In genomic region chr11:104968365-104968855, GRCh38 we compare ENCODE assay signal across 8 cellular contexts. TPM values are rescaled to one million over a fixed set of nuclear protein-coding genes. Genes with fewer than 3 reads are reported as not detected.
DNase-seq lines count a peak whose midpoint lies in the region; ATAC-seq lines count a peak whose summit lies in the region.

TSS of gene CASP4 (minus strand) at chr11:104968574. CDS start at chr11:104968525, 49 bp downstream.

- intact Hi-C loops in activated naive CD4-positive, alpha-beta T cell treated with anti-CD3 and anti-CD28 coated beads for 36 hours (cut with micrococcal nuclease): loop anchor here (1.0 to 5.0 kb wide), 10 partner anchors 12 to 328 kb away; partner anchors contain the start of genes CARD16 and CASP1
- intact Hi-C loops in activated CD4-positive, alpha-beta memory T cell treated with anti-CD3 and anti-CD28 coated beads for 36 hours (cut with micrococcal nuclease): loop anchor here (1.0 to 10.0 kb wide), 5 partner anchors 50 to 326 kb away; no protein-coding TSS in a partner anchor

- H3K27me3 Mint-ChIP-seq in activated naive CD4-positive, alpha-beta T cell treated with anti-CD3 and anti-CD28 coated beads for 36 hours (ENCODE audit: low read depth): no peaks in the 10 kb centered on the region
- no peaks in the 10 kb centered on the region for H3K27me3 Mint-ChIP-seq in activated CD4-positive, alpha-beta memory T cell treated with anti-CD3 and anti-CD28 coated beads for 36 hours

- H3K4me1 Mint-ChIP-seq in activated naive CD4-positive, alpha-beta T cell treated with anti-CD3 and anti-CD28 coated beads for 36 hours (ENCODE audit: low read depth): peaks cover 33% of the 10 kb centered on the region
- peaks cover 36% of the 10 kb centered on the region for H3K4me1 Mint-ChIP-seq in activated CD4-positive, alpha-beta memory T cell treated with anti-CD3 and anti-CD28 coated beads for 36 hours (ENCODE audit: low read depth)

- POLR2A ChIA-PET in activated CD4-positive, alpha-beta memory T cell treated with anti-CD3 and anti-CD28 coated beads for 36 hours (lab: Charles Lee): interaction anchor here (2.5 kb wide), 1 partner anchor 75 kb away, joined by 4 read pairs; no protein-coding TSS in a partner anchor

- CTCF ChIA-PET in activated naive CD4-positive, alpha-beta T cell treated with anti-CD3 and anti-CD28 coated beads for 36 hours (lab: Charles Lee): interaction anchor here (1.8 kb wide), 1 partner anchor 18 kb away, joined by 4 read pairs; no protein-coding TSS in a partner anchor
- CTCF ChIA-PET in activated CD4-positive, alpha-beta memory T cell treated with anti-CD3 and anti-CD28 coated beads for 36 hours (lab: Charles Lee): interaction anchor here (1.2 to 2.0 kb wide), 3 partner anchors 21 to 359 kb away, joined by 3 to 7 read pairs (median 3); no protein-coding TSS in a partner anchor

- peaks cover 12% of the 10 kb centered on the region for H3K9me3 Mint-ChIP-seq in activated naive CD4-positive, alpha-beta T cell treated with anti-CD3 and anti-CD28 coated beads for 36 hours
- H3K9me3 Mint-ChIP-seq in activated CD4-positive, alpha-beta memory T cell treated with anti-CD3 and anti-CD28 coated beads for 36 hours: peaks cover 31% of the 10 kb centered on the region

- H3K4me3 Mint-ChIP-seq in activated naive CD4-positive, alpha-beta T cell treated with anti-CD3 and anti-CD28 coated beads for 36 hours: peak within 1 kb of the TSS; percentile 86
- H3K4me3 Mint-ChIP-seq in activated CD4-positive, alpha-beta memory T cell treated with anti-CD3 and anti-CD28 coated beads for 36 hours: peak within 1 kb of the TSS; percentile 89

- peak; percentile 21 for DNase-seq in activated naive CD4-positive, alpha-beta T cell treated with anti-CD3 and anti-CD28 coated beads for 36 hours
- no peak for DNase-seq in activated naive CD4-positive, alpha-beta T cell treated with anti-CD3 and anti-CD28 coated beads, Interleukin-2, amount 50 U/mL, for 16 hours
- DNase-seq in MV-4-11 (lab: John Stamatoyannopoulos, UW): peak; percentile 83
- DNase-seq in activated CD4-positive, alpha-beta memory T cell treated with anti-CD3 and anti-CD28 coated beads for 36 hours: no peak
- DNase-seq in germinal center (ENCODE audit: low spot score): peak; percentile 27
- DNase-seq in pulmonary artery endothelial cell (ENCODE audit: low read depth, low spot score): peak; percentile 78
- no peak for DNase-seq in midbrain (lab: John Stamatoyannopoulos, UW)

- H3K36me3 Mint-ChIP-seq in activated naive CD4-positive, alpha-beta T cell treated with anti-CD3 and anti-CD28 coated beads for 36 hours (ENCODE audit: low read depth): peaks cover 20% of the 10 kb centered on the region
- peaks cover 29% of the 10 kb centered on the region for H3K36me3 Mint-ChIP-seq in activated CD4-positive, alpha-beta memory T cell treated with anti-CD3 and anti-CD28 coated beads for 36 hours

- H3K27ac Mint-ChIP-seq in activated naive CD4-positive, alpha-beta T cell treated with anti-CD3 and anti-CD28 coated beads for 36 hours: peak within 1 kb of the TSS; percentile 91
- peak within 1 kb of the TSS; percentile 92 for H3K27ac Mint-ChIP-seq in activated CD4-positive, alpha-beta memory T cell treated with anti-CD3 and anti-CD28 coated beads for 36 hours

- ATAC-seq in HG02623 (IDR thresholded peaks at IDR 0.05; ENCODE audit: unreplicated experiment): peak; percentile 90

RNA-seq across cellular contexts. Expression of gene CASP4, which starts in this region (rescaled TPM):
- 10 to 100 TPM; 47.9 to 48.7 TPM for total RNA-seq in activated naive CD4-positive, alpha-beta T cell treated with anti-CD3 and anti-CD28 coated beads for 36 hours
- total RNA-seq in activated CD4-positive, alpha-beta memory T cell treated with anti-CD3 and anti-CD28 coated beads for 36 hours: 10 to 100 TPM; 58.2 to 58.3 TPM
- 180 and 192 TPM in 2 replicates for total RNA-seq in pulmonary artery endothelial cell

Comparison
In these comparisons a context has a peak if more than half of its experiments do, and no peak if none do; other contexts are left out.
1. DNase-seq: peak in activated naive CD4-positive, alpha-beta T cell treated with anti-CD3 and anti-CD28 coated beads for 36 hours (single experiment), MV-4-11 (single experiment), germinal center (single experiment) and pulmonary artery endothelial cell (single experiment); none in activated naive CD4-positive, alpha-beta T cell treated with anti-CD3 and anti-CD28 coated beads, Interleukin-2, amount 50 U/mL, for 16 hours (single experiment), activated CD4-positive, alpha-beta memory T cell treated with anti-CD3 and anti-CD28 coated beads for 36 hours (single experiment) and midbrain (single experiment).